Comparison of ENCODE assay signal across 17 cellular contexts in the genomic region with DNA sequence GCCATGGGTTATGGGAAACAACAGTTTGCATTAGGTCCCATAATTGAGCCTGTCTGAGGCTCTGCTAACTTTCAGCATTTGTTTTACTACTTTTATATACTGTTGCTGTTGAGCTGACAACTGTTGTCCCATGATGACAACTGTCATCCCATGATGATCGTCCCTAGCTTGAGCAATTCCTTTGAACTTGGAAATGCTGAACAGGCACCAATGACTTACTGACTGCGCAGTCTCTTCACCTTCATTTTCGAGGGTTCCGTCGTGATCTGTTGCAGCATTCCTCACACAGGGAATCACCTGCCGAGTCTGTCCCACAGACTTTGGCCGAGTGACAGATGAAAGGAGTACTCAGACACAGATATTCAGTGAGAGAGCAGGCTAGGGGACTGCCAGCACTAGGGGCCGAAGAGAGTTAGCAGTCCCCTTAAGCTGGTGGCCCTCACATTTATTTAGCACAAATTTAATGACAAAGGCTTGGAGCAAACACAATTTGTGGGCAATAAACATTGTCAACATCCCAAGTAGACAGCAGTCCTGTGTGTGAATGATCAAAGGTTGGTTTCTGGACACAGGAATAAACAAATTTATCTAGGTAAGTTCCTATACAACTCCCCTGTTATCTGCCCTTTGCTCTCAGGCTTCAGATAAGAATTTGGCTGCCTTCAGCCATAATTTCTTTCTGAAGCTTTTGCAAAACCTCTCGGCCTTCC. TPM values are rescaled to one million over a fixed set of nuclear protein-coding genes. Genes with fewer than 3 reads are reported as not detected.
DNase-seq lines count a peak whose midpoint lies in the region; ATAC-seq and TF ChIP-seq lines count a peak whose summit lies in the region.
"Had no signal": no experiment of that assay in that cellular context is flagged by ENCODE, and none has a peak within 500 bp of the region (broad histone marks: within the 10 kb centered on the region; RNA-seq: fewer than 3 reads in every experiment).

No MANE protein-coding gene starts in this region.

- CTCF ChIA-PET in activated naive CD4-positive, alpha-beta T cell treated with anti-CD3 and anti-CD28 coated beads for 36 hours (lab: Charles Lee) = interaction anchor here (0.8 to 1.8 kb wide), 2 partner anchors 9 to 65 kb away, joined by 3 to 4 read pairs; no protein-coding TSS in a partner anchor

- no peak overlapping the region for H3K4me3 ChIP-seq in mucosa of descending colon

- H3K4me1 ChIP-seq in mucosa of descending colon (ENCODE audit: low read depth) = peaks cover 10% of the 10 kb centered on the region

- intact Hi-C loops in activated naive CD4-positive, alpha-beta T cell treated with anti-CD3 and anti-CD28 coated beads for 36 hours (cut with micrococcal nuclease) = no loop called here
- intact Hi-C loops in left colon (cut with DNase I, micrococcal nuclease) = no loop called here
- intact Hi-C loops in mucosa of descending colon (cut with DNase I, micrococcal nuclease) = no loop called here

- TF ChIP-seq CTCF in mucosa of descending colon (IDR thresholded peaks at IDR 0.05) = no peak

- H3K27ac Mint-ChIP-seq in activated naive CD4-positive, alpha-beta T cell treated with anti-CD3 and anti-CD28 coated beads, Interleukin-2, amount 50 U/mL, for 24 hours = peak overlapping the region; percentile 59
- no peak overlapping the region for H3K27ac Mint-ChIP-seq in activated naive CD4-positive, alpha-beta T cell treated with anti-CD3 and anti-CD28 coated beads for 36 hours

- no peaks in the 10 kb centered on the region for H3K27me3 Mint-ChIP-seq in activated naive CD4-positive, alpha-beta T cell treated with anti-CD3 and anti-CD28 coated beads, Interleukin-2, amount 50 U/mL, for 24 hours
- H3K27me3 Mint-ChIP-seq in activated naive CD4-positive, alpha-beta T cell treated with anti-CD3 and anti-CD28 coated beads for 36 hours (ENCODE audit: low read depth) = no peaks in the 10 kb centered on the region

- H3K9me3 ChIP-seq in mucosa of descending colon = peaks cover 14% of the 10 kb centered on the region

- no peaks in the 10 kb centered on the region for H3K9me3 Mint-ChIP-seq in activated naive CD4-positive, alpha-beta T cell treated with anti-CD3 and anti-CD28 coated beads, Interleukin-2, amount 50 U/mL, for 24 hours
- H3K9me3 Mint-ChIP-seq in activated naive CD4-positive, alpha-beta T cell treated with anti-CD3 and anti-CD28 coated beads for 36 hours = peaks cover 1% of the 10 kb centered on the region

- peaks cover 3% of the 10 kb centered on the region for H3K4me1 Mint-ChIP-seq in activated naive CD4-positive, alpha-beta T cell treated with anti-CD3 and anti-CD28 coated beads, Interleukin-2, amount 50 U/mL, for 24 hours
- peaks cover 4% of the 10 kb centered on the region for H3K4me1 Mint-ChIP-seq in activated naive CD4-positive, alpha-beta T cell treated with anti-CD3 and anti-CD28 coated beads for 36 hours (ENCODE audit: low read depth)

- no peaks in the 10 kb centered on the region for H3K36me3 ChIP-seq in mucosa of descending colon (ENCODE audit: low read depth)

- H3K36me3 Mint-ChIP-seq in activated naive CD4-positive, alpha-beta T cell treated with anti-CD3 and anti-CD28 coated beads, Interleukin-2, amount 50 U/mL, for 24 hours = no peaks in the 10 kb centered on the region
- H3K36me3 Mint-ChIP-seq in activated naive CD4-positive, alpha-beta T cell treated with anti-CD3 and anti-CD28 coated beads for 36 hours (ENCODE audit: low read depth) = peaks cover 3% of the 10 kb centered on the region

- H3K4me3 Mint-ChIP-seq in activated naive CD4-positive, alpha-beta T cell treated with anti-CD3 and anti-CD28 coated beads, Interleukin-2, amount 50 U/mL, for 24 hours = no peak overlapping the region
- no peak overlapping the region for H3K4me3 Mint-ChIP-seq in activated naive CD4-positive, alpha-beta T cell treated with anti-CD3 and anti-CD28 coated beads for 36 hours

- no peak for DNase-seq in activated naive CD4-positive, alpha-beta T cell treated with anti-CD3 and anti-CD28 coated beads for 36 hours
- DNase-seq in left colon = no peak
- no peak for DNase-seq in mucosa of descending colon
- DNase-seq: IMR-90, MM.1S, NCI-H1048, NCI-H1417, NCI-H1694, NCI-H2081, NCI-H2227 treated with DMSO at 0.1 percent for 48 hours, NCI-H510A, NCI-H69, SHP77 treated with DMSO at 0.1 percent for 48 hours had no signal

- peak; percentile 63 for ATAC-seq in left colon
- ATAC-seq in mucosa of descending colon = peak; percentile 69
- no peak for ATAC-seq in HG03045 (IDR thresholded peaks at IDR 0.05; ENCODE audit: unreplicated experiment)
- ATAC-seq in HG03025 (IDR thresholded peaks at IDR 0.05; ENCODE audit: low FRiP score, unreplicated experiment) = no peak
- no peak for ATAC-seq in HG03442 (IDR thresholded peaks at IDR 0.05; ENCODE audit: unreplicated experiment)

RNA-seq across cellular contexts. Expression of a gene that starts 10.0 kb away (rescaled TPM):
- total RNA-seq in activated naive CD4-positive, alpha-beta T cell treated with anti-CD3 and anti-CD28 coated beads for 36 hours = 10 to 100 TPM; 16.2 to 17.4 TPM
- 10 to 100 TPM; 29.0 to 32.3 TPM for total RNA-seq in left colon
- 10 to 100 TPM; 30.4 to 49.6 (median 36.0) TPM for total RNA-seq in mucosa of descending colon

Comparison
In these comparisons a context has a peak if more than half of its experiments do, and no peak if none do; other contexts are left out.
1. ATAC-seq: peak in left colon (single experiment) and mucosa of descending colon (single experiment); none in HG03045 (single experiment), HG03025 (single experiment) and HG03442 (single experiment).